1 cellular context compared by ENCODE assay signal in the genomic region with DNA sequence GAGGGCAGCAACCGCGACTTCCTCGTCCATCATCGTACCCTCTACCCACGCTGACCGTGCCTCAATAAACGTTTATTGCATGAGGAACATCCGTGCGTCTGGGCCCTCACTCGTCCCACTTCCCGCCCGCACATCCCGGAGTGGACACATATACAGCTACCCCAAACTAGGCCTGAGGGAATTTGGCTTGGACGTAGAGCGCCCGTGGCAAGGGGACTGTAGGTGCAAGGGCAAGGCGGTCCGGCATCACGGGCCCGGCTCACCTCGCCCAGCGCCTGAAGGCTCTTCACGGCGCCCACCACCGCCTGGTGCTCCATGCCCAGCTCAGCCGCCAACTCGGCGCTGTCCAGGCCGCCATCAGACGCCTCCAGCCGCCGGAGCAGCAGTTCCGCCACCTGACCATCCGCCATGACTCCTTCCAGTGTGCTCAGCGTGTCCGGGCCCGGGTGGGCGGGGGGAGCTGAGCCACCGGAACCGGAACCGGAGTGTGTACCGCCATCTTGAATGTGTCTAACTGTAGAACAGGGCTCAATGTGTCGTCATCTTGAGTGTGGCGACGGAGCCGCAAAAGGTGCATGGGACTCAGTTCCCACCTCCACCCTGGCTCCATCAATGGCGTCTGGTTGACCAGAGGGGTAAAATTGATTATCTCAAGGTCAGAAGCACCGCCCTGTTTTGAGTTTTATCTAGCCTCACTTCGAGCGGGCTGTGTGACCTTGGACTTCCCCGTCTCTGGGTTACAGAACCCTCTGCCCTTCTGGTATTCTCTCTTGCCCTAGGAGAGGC.
TF ChIP-seq lines count a peak whose summit lies in the region.

Gene FARSA, minus strand, starts transcription at position 425 of the 786 bp plus-strand sequence. Its CDS starts 15 bp downstream, at position 410.

TF ChIP-seq in HEK293, 187 proteins besides CTCF, POLR2A, EP300 and RAD21 (continued from another document and continues in another):
- TF ChIP-seq, protein P1, sequence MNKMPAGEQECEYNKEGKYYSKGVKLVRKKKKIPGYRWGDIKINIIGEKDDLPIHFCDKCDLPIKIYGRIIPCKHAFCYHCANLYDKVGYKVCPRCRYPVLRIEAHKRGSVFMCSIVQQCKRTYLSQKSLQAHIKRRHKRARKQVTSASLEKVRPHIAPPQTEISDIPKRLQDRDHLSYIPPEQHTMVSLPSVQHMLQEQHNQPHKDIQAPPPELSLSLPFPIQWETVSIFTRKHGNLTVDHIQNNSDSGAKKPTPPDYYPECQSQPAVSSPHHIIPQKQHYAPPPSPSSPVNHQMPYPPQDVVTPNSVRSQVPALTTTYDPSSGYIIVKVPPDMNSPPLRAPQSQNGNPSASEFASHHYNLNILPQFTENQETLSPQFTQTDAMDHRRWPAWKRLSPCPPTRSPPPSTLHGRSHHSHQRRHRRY (tag by site-specific recombination; IDR thresholded peaks at IDR 0.05): 0 out of 2 replicates have a peak, but pooled peaks have one; percentile 54
- no peak for TF ChIP-seq ZNF571 (tag by site-specific recombination; IDR thresholded peaks at IDR 0.05)
- TF ChIP-seq ZSCAN23 (tag by site-specific recombination; IDR thresholded peaks at IDR 0.05): no peak
- no peak for TF ChIP-seq ZNF157 (tag by site-specific recombination; IDR thresholded peaks at IDR 0.05)
- peak; percentile 78 for TF ChIP-seq ZNF600 (tag by site-specific recombination; IDR thresholded peaks at IDR 0.05)
- no peak for TF ChIP-seq ZNF654 (tag by site-specific recombination; IDR thresholded peaks at IDR 0.05; ENCODE audit: low read depth)
- peak; percentile 49 for TF ChIP-seq KLF17 (tag by site-specific recombination; IDR thresholded peaks at IDR 0.05)
- TF ChIP-seq ZFHX2 (tag by site-specific recombination; conservative IDR thresholded peaks at IDR 0.05): peak; percentile 64
- TF ChIP-seq ZBTB44 (tag by site-specific recombination; IDR thresholded peaks at IDR 0.05): no peak
- TF ChIP-seq, protein P2, sequence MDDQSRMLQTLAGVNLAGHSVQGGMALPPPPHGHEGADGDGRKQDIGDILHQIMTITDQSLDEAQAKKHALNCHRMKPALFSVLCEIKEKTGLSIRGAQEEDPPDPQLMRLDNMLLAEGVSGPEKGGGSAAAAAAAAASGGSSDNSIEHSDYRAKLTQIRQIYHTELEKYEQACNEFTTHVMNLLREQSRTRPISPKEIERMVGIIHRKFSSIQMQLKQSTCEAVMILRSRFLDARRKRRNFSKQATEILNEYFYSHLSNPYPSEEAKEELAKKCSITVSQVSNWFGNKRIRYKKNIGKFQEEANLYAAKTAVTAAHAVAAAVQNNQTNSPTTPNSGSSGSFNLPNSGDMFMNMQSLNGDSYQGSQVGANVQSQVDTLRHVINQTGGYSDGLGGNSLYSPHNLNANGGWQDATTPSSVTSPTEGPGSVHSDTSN (CRISPR knock-in tag; IDR thresholded peaks at IDR 0.05): peak; percentile 85; the same call in 1 of the 2 replicates
- TF ChIP-seq ZNF544 (tag by site-specific recombination; IDR thresholded peaks at IDR 0.05): no peak
- TF ChIP-seq, protein P3, sequence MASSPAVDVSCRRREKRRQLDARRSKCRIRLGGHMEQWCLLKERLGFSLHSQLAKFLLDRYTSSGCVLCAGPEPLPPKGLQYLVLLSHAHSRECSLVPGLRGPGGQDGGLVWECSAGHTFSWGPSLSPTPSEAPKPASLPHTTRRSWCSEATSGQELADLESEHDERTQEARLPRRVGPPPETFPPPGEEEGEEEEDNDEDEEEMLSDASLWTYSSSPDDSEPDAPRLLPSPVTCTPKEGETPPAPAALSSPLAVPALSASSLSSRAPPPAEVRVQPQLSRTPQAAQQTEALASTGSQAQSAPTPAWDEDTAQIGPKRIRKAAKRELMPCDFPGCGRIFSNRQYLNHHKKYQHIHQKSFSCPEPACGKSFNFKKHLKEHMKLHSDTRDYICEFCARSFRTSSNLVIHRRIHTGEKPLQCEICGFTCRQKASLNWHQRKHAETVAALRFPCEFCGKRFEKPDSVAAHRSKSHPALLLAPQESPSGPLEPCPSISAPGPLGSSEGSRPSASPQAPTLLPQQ (tag by site-specific recombination; IDR thresholded peaks at IDR 0.05): peak; percentile 48; the same call in 1 of the 2 replicates
- TF ChIP-seq ZNF514 (tag by site-specific recombination; IDR thresholded peaks at IDR 0.05): no peak
- TF ChIP-seq ZNF394 (tag by site-specific recombination; IDR thresholded peaks at IDR 0.05; ENCODE audit: borderline replicate concordance): no peak
- TF ChIP-seq ZNF366 (tag by site-specific recombination; conservative IDR thresholded peaks at IDR 0.05): no peak
- no peak for TF ChIP-seq BCL11A (tag by site-specific recombination; IDR thresholded peaks at IDR 0.05; ENCODE audit: low read depth)
- TF ChIP-seq ZNF623 (tag by site-specific recombination; IDR thresholded peaks at IDR 0.05): no peak
- TF ChIP-seq SP7 (tag by site-specific recombination; IDR thresholded peaks at IDR 0.05): peak; percentile 67
- peak; percentile 36; the same call in 1 of the 2 replicates for TF ChIP-seq ATF2 (tag by site-specific recombination; IDR thresholded peaks at IDR 0.05; ENCODE audit: low read depth)
- TF ChIP-seq OSR2 (tag by site-specific recombination; IDR thresholded peaks at IDR 0.05): no peak
- no peak for TF ChIP-seq ZNF621 (tag by site-specific recombination; IDR thresholded peaks at IDR 0.05)
- TF ChIP-seq ZBTB48 (tag by site-specific recombination; IDR thresholded peaks at IDR 0.05): peak; percentile 36; the same call in 1 of the 2 replicates
- TF ChIP-seq ZNF626 (tag by site-specific recombination; IDR thresholded peaks at IDR 0.05): no peak
- TF ChIP-seq ZNF776 (tag by site-specific recombination; IDR thresholded peaks at IDR 0.05; ENCODE audit: borderline replicate concordance): no peak
- TF ChIP-seq ZEB2 (tag by site-specific recombination; IDR thresholded peaks at IDR 0.05): peak; percentile 81
- no peak for TF ChIP-seq ZNF112 (tag by site-specific recombination; IDR thresholded peaks at IDR 0.05)
- TF ChIP-seq ZSCAN18 (tag by site-specific recombination; IDR thresholded peaks at IDR 0.05): no peak
- TF ChIP-seq ZBTB10 (tag by site-specific recombination; IDR thresholded peaks at IDR 0.05): no peak
- no peak for TF ChIP-seq ZNF449 (tag by site-specific recombination; IDR thresholded peaks at IDR 0.05)
- no peak for TF ChIP-seq ZNF24 (tag by site-specific recombination; IDR thresholded peaks at IDR 0.05)
- 0 out of 2 replicates have a peak, but pooled peaks have one; percentile 8 for TF ChIP-seq ZNF146 (tag by site-specific recombination; IDR thresholded peaks at IDR 0.05)
- no peak for TF ChIP-seq ZFP3 (tag by site-specific recombination; IDR thresholded peaks at IDR 0.05; ENCODE audit: low read depth)
- peak; percentile 73 for TF ChIP-seq SP3 (tag by site-specific recombination; IDR thresholded peaks at IDR 0.05)
- no peak; the same call in 1 of the 2 replicates for TF ChIP-seq ZBTB20 (tag by site-specific recombination; IDR thresholded peaks at IDR 0.05)
- TF ChIP-seq ZNF76 (tag by site-specific recombination; IDR thresholded peaks at IDR 0.05; ENCODE audit: borderline replicate concordance, low read depth): peak; percentile 93
- no peak for TF ChIP-seq ZNF701 (tag by site-specific recombination; IDR thresholded peaks at IDR 0.05)
- no peak for TF ChIP-seq ZNF510 (tag by site-specific recombination; IDR thresholded peaks at IDR 0.05; ENCODE audit: insufficient replicate concordance)
- no peak for TF ChIP-seq ZBTB8A (tag by site-specific recombination; IDR thresholded peaks at IDR 0.05)
- peak; percentile 66; the same call in 1 of the 2 replicates for TF ChIP-seq ZBTB17 (tag by site-specific recombination; IDR thresholded peaks at IDR 0.05)
- TF ChIP-seq ZNF433 (tag by site-specific recombination; IDR thresholded peaks at IDR 0.05; ENCODE audit: low read depth): no peak
- TF ChIP-seq ZNF473 (tag by site-specific recombination; IDR thresholded peaks at IDR 0.05): no peak
- TF ChIP-seq ZNF23 (tag by site-specific recombination; IDR thresholded peaks at IDR 0.05; ENCODE audit: borderline replicate concordance): no peak
- no peak for TF ChIP-seq GLIS2 (tag by site-specific recombination; IDR thresholded peaks at IDR 0.05)
- no peak for TF ChIP-seq KLF1 (tag by site-specific recombination; IDR thresholded peaks at IDR 0.05)
